ENCODE assay signal across 1 cellular context in genomic region chr11:2099523-2100316, GRCh38.
TF ChIP-seq lines count a peak whose summit lies in the region.

No MANE protein-coding gene starts in this region.

TF ChIP-seq in IMR-90, 13 proteins besides CTCF, POLR2A, EP300 and RAD21 (continued from another document):
- TF ChIP-seq, protein P1, sequence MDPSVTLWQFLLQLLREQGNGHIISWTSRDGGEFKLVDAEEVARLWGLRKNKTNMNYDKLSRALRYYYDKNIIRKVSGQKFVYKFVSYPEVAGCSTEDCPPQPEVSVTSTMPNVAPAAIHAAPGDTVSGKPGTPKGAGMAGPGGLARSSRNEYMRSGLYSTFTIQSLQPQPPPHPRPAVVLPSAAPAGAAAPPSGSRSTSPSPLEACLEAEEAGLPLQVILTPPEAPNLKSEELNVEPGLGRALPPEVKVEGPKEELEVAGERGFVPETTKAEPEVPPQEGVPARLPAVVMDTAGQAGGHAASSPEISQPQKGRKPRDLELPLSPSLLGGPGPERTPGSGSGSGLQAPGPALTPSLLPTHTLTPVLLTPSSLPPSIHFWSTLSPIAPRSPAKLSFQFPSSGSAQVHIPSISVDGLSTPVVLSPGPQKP (IDR thresholded peaks at IDR 0.05; ENCODE audit: borderline replicate concordance, low read depth, low read length): no peak
- TF ChIP-seq CEBPB (IDR thresholded peaks at IDR 0.05; ENCODE audit: low read depth, low read length): no peak
